Comparison of ENCODE assay signal across 24 cellular contexts in the genomic region with DNA sequence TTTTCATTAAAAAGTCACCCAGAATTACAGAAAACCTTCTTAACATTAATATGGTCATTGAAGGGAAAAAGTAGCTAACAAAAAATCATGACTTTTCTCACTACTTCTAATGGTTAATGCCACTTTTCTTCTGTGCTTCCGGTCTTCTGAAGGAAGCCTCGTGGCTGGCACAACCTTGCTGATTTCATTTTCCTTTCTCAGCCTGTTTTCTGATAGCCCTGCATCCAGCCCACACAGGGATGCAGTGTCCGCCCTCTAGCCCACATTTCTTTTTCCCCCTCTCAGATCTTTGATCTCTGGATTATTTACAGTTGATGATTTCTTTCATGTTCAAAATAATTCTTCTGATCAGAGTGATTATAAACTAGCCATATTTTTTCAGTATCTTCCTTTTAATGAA.
DNase-seq lines count a peak whose midpoint lies in the region; ATAC-seq and TF ChIP-seq lines count a peak whose summit lies in the region.
"Had no signal": no experiment of that assay in that cellular context is flagged by ENCODE, and none has a peak within 500 bp of the region (broad histone marks: within the 10 kb centered on the region; RNA-seq: fewer than 3 reads in every experiment).

No MANE protein-coding gene starts in this region.

- no peak for TF ChIP-seq POLR2A in suprapubic skin (IDR thresholded peaks at IDR 0.05)
- no peak for TF ChIP-seq POLR2A in GM18505 (IDR thresholded peaks at IDR 0.05; ENCODE audit: borderline replicate concordance, extremely low read depth, insufficient read depth, insufficient read length)

- no peaks in the 10 kb centered on the region for H3K36me3 Mint-ChIP-seq in WTC11
- H3K36me3 Mint-ChIP-seq: IgD-negative memory B cell had no signal

- H3K4me1 ChIP-seq in Loucy (ENCODE audit: insufficient read depth, low read length, poor library complexity, severe bottlenecking) (no peaks in the 10 kb centered on the region), suprapubic skin (no peaks in the 10 kb centered on the region)

- H3K9me3 Mint-ChIP-seq in WTC11: no peaks in the 10 kb centered on the region
- H3K9me3 Mint-ChIP-seq: IgD-negative memory B cell had no signal

- no peaks in the 10 kb centered on the region for H3K27me3 ChIP-seq in Loucy (ENCODE audit: insufficient read depth, low read length, poor library complexity, severe bottlenecking)
- H3K27me3 ChIP-seq in suprapubic skin: no peaks in the 10 kb centered on the region

- no peak overlapping the region for H3K4me2 ChIP-seq in Loucy (ENCODE audit: low read depth, low read length, poor library complexity, severe bottlenecking)
- H3K4me2 ChIP-seq: KMS-11 had no signal

- DNase-seq in WTC11 (ENCODE audit: low spot score): no peak
- peak; percentile 8 for DNase-seq in iPS-NIHi7 (ENCODE audit: extremely low spot score)
- no peak for DNase-seq in suprapubic skin (ENCODE audit: low spot score in 2 of 2)
- DNase-seq in dedifferentiated amniotic fluid mesenchymal stem cell (ENCODE audit: extremely low spot score): no peak
- DNase-seq: ACHN, DMS153, DND-41, HFFc6, MV-4-11, NCI-H1105, NCI-H1436 treated with DMSO at 0.1 percent for 48 hours, NCI-H1930, NCI-H446 treated with DMSO at 0.1 percent for 48 hours, NCI-H526, NCI-H82, SHP77, T-helper 1 cell had no signal

- H3K9me2 ChIP-seq in Loucy (replicated peaks; ENCODE audit: low read depth, low read length): no peaks in the 10 kb centered on the region

- H3F3A ChIP-seq in Loucy (ENCODE audit: low read depth): no peaks in the 10 kb centered on the region

- CTCF ChIA-PET in WTC11 (lab: Charles Lee): no interaction called here

- no peaks in the 10 kb centered on the region for H3K27me3 Mint-ChIP-seq in WTC11 (ENCODE audit: low read depth)
- H3K27me3 Mint-ChIP-seq: IgD-negative memory B cell had no signal

- H3K27ac Mint-ChIP-seq in WTC11: peak overlapping the region; percentile 64
- H3K27ac Mint-ChIP-seq: HFFc6, IgD-negative memory B cell had no signal

- WGBS in suprapubic skin: 40% methylated on average over 3 of the region's 3 CpGs

- H2AFZ ChIP-seq in Loucy (ENCODE audit: low read length): peak overlapping the region; percentile 13; the same call in 1 of the 2 replicates

- H3K4me3 Mint-ChIP-seq in WTC11: no peak overlapping the region
- H3K4me3 Mint-ChIP-seq: HFFc6, IgD-negative memory B cell had no signal

- H3K9me3 ChIP-seq in Loucy (ENCODE audit: insufficient read depth, low read depth, low read length): no peaks in the 10 kb centered on the region
- H3K9me3 ChIP-seq in suprapubic skin: no peaks in the 10 kb centered on the region
- H3K9me3 ChIP-seq: HAP-1 had no signal

- H3K4me1 Mint-ChIP-seq in WTC11: peaks cover 34% of the 10 kb centered on the region
- H3K4me1 Mint-ChIP-seq: IgD-negative memory B cell had no signal

- H3K36me3 ChIP-seq in Loucy (ENCODE audit: insufficient read depth, low read length) (no peaks in the 10 kb centered on the region), suprapubic skin (no peaks in the 10 kb centered on the region)
- H3K36me3 ChIP-seq: HAP-1 had no signal

- TF ChIP-seq CTCF in Loucy (conservative IDR thresholded peaks at IDR 0.05; ENCODE audit: low read length) (no peak), WTC11 (IDR thresholded peaks at IDR 0.05) (no peak), suprapubic skin (IDR thresholded peaks at IDR 0.05) (no peak)

- H3K9ac ChIP-seq in Loucy (ENCODE audit: low read depth, low read length, poor library complexity, severe bottlenecking): no peak overlapping the region
- H3K9ac ChIP-seq: KMS-11 had no signal

- H4K20me1 ChIP-seq in Loucy (ENCODE audit: insufficient read depth, low read length, poor library complexity, severe bottlenecking): no peaks in the 10 kb centered on the region

- ATAC-seq in WTC11 (peak; percentile 73), GM18505 (IDR thresholded peaks at IDR 0.05; ENCODE audit: unreplicated experiment) (no peak), GM21529 (IDR thresholded peaks at IDR 0.05; ENCODE audit: unreplicated experiment) (no peak)

- TF ChIP-seq EP300 in suprapubic skin (IDR thresholded peaks at IDR 0.05): no peak

- H3K4me3 ChIP-seq in Loucy (ENCODE audit: low read length, poor library complexity, severe bottlenecking): no peak overlapping the region
- H3K4me3 ChIP-seq in suprapubic skin: no peak overlapping the region
- H3K4me3 ChIP-seq: HAP-1 had no signal

- H3K27ac ChIP-seq in suprapubic skin: no peak overlapping the region
- H3K27ac ChIP-seq: KMS-11, RWPE1 had no signal

- no peaks in the 10 kb centered on the region for H3K79me2 ChIP-seq in Loucy (ENCODE audit: insufficient read depth, low read length)

- POLR2A ChIA-PET in WTC11 (lab: Charles Lee): no interaction called here

TF ChIP-seq in WTC11, 78 proteins besides CTCF, POLR2A, EP300 and RAD21 (continues in another document):
- TF ChIP-seq, protein P1, sequence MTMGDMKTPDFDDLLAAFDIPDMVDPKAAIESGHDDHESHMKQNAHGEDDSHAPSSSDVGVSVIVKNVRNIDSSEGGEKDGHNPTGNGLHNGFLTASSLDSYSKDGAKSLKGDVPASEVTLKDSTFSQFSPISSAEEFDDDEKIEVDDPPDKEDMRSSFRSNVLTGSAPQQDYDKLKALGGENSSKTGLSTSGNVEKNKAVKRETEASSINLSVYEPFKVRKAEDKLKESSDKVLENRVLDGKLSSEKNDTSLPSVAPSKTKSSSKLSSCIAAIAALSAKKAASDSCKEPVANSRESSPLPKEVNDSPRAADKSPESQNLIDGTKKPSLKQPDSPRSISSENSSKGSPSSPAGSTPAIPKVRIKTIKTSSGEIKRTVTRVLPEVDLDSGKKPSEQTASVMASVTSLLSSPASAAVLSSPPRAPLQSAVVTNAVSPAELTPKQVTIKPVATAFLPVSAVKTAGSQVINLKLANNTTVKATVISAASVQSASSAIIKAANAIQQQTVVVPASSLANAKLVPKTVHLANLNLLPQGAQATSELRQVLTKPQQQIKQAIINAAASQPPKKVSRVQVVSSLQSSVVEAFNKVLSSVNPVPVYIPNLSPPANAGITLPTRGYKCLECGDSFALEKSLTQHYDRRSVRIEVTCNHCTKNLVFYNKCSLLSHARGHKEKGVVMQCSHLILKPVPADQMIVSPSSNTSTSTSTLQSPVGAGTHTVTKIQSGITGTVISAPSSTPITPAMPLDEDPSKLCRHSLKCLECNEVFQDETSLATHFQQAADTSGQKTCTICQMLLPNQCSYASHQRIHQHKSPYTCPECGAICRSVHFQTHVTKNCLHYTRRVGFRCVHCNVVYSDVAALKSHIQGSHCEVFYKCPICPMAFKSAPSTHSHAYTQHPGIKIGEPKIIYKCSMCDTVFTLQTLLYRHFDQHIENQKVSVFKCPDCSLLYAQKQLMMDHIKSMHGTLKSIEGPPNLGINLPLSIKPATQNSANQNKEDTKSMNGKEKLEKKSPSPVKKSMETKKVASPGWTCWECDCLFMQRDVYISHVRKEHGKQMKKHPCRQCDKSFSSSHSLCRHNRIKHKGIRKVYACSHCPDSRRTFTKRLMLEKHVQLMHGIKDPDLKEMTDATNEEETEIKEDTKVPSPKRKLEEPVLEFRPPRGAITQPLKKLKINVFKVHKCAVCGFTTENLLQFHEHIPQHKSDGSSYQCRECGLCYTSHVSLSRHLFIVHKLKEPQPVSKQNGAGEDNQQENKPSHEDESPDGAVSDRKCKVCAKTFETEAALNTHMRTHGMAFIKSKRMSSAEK (CRISPR knock-in tag; IDR thresholded peaks at IDR 0.05; ENCODE audit: borderline replicate concordance): no peak
- TF ChIP-seq GRHL2 (CRISPR knock-in tag; IDR thresholded peaks at IDR 0.05; ENCODE audit: insufficient replicate concordance, severe bottlenecking): no peak
- TF ChIP-seq HMGA2 (CRISPR knock-in tag; IDR thresholded peaks at IDR 0.05): no peak
- TF ChIP-seq, protein P2, sequence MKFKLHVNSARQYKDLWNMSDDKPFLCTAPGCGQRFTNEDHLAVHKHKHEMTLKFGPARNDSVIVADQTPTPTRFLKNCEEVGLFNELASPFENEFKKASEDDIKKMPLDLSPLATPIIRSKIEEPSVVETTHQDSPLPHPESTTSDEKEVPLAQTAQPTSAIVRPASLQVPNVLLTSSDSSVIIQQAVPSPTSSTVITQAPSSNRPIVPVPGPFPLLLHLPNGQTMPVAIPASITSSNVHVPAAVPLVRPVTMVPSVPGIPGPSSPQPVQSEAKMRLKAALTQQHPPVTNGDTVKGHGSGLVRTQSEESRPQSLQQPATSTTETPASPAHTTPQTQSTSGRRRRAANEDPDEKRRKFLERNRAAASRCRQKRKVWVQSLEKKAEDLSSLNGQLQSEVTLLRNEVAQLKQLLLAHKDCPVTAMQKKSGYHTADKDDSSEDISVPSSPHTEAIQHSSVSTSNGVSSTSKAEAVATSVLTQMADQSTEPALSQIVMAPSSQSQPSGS (CRISPR knock-in tag; IDR thresholded peaks at IDR 0.05; ENCODE audit: borderline replicate concordance, low read depth): no peak
- TF ChIP-seq MYBL2 (CRISPR knock-in tag; IDR thresholded peaks at IDR 0.05): no peak
- no peak for TF ChIP-seq ZNF423 (CRISPR knock-in tag; IDR thresholded peaks at IDR 0.05)
- no peak for TF ChIP-seq RORB (CRISPR knock-in tag; IDR thresholded peaks at IDR 0.05)
- TF ChIP-seq IRF2 (CRISPR knock-in tag; IDR thresholded peaks at IDR 0.05; ENCODE audit: borderline replicate concordance, low read depth): no peak
- TF ChIP-seq, protein P3, sequence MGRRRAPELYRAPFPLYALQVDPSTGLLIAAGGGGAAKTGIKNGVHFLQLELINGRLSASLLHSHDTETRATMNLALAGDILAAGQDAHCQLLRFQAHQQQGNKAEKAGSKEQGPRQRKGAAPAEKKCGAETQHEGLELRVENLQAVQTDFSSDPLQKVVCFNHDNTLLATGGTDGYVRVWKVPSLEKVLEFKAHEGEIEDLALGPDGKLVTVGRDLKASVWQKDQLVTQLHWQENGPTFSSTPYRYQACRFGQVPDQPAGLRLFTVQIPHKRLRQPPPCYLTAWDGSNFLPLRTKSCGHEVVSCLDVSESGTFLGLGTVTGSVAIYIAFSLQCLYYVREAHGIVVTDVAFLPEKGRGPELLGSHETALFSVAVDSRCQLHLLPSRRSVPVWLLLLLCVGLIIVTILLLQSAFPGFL (CRISPR knock-in tag; IDR thresholded peaks at IDR 0.05; ENCODE audit: borderline replicate concordance): no peak
- TF ChIP-seq, protein P4, sequence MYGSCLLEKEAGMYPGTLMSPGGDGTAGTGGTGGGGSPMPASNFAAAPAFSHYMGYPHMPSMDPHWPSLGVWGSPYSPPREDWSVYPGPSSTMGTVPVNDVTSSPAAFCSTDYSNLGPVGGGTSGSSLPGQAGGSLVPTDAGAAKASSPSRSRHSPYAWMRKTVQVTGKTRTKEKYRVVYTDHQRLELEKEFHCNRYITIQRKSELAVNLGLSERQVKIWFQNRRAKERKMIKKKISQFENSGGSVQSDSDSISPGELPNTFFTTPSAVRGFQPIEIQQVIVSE (CRISPR knock-in tag; IDR thresholded peaks at IDR 0.05; ENCODE audit: borderline replicate concordance): no peak
- TF ChIP-seq NFE2L1 (CRISPR knock-in tag; IDR thresholded peaks at IDR 0.05): no peak
- no peak for TF ChIP-seq GTF2I (CRISPR knock-in tag; conservative IDR thresholded peaks at IDR 0.05)
- TF ChIP-seq ELF4 (CRISPR knock-in tag; IDR thresholded peaks at IDR 0.05; ENCODE audit: low read depth): no peak
